25 cellular contexts compared by ENCODE assay signal in the genomic region with DNA sequence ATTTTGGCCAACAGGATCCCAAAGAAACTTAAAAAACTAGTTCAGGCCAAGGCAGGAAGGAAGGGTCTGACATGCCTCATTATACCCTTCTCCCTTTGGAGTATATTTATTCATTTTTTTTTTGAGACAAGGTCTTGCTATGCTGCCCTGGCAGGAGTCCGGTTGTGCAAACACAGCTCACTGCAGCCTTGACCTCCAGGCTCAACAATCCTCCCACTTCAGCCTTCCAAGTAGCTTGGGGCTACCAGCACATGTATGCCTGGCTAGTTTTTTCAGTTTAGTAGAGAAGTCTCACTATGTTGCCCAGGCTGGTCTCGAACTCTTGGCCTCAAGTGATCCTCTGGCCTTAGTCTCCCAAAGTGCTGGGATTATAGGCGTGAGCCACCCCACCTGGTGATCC. TPM values are rescaled to one million over a fixed set of nuclear protein-coding genes. Genes with fewer than 3 reads are reported as not detected.
DNase-seq lines count a peak whose midpoint lies in the region; ATAC-seq and TF ChIP-seq lines count a peak whose summit lies in the region.
"Had no signal": no experiment of that assay in that cellular context is flagged by ENCODE, and none has a peak within 500 bp of the region (broad histone marks: within the 10 kb centered on the region; RNA-seq: fewer than 3 reads in every experiment).

No MANE protein-coding gene starts in this region.

- TF ChIP-seq CTCF in natural killer cell (IDR thresholded peaks at IDR 0.05) = no peak
- TF ChIP-seq CTCF in adrenal gland (IDR thresholded peaks at IDR 0.05) = no peak
- TF ChIP-seq CTCF in GM10248 (IDR thresholded peaks at IDR 0.05; ENCODE audit: control extremely low read depth, extremely low read depth, low read depth, missing control alignments) = no peak

- H3K79me2 ChIP-seq in mesendoderm (ENCODE audit: control insufficient read depth, insufficient read depth, low read length) = peaks cover 80% of the 10 kb centered on the region

- H3K27me3 Mint-ChIP-seq in natural killer cell (ENCODE audit: low read depth in 2 of 2) = no peaks in the 10 kb centered on the region
- H3K27me3 Mint-ChIP-seq in natural killer cell treated with Interleukin-12 subunit alpha and Interleukin-12 subunit beta and Interleukin-15 and Interleukin-18, amount 100 ng/mL, for 72 hours = no peaks in the 10 kb centered on the region
- H3K27me3 Mint-ChIP-seq: activated CD4-positive, alpha-beta T cell treated with anti-CD3 and anti-CD28 coated beads for 36 hours; B cell; CD4-positive, alpha-beta memory T cell had no signal

- H3K56ac ChIP-seq in mesendoderm (ENCODE audit: low read length) = peak overlapping the region; percentile 84

- H3K27ac Mint-ChIP-seq in natural killer cell = peak overlapping the region; percentile 17 to 27
- no peak overlapping the region for H3K27ac Mint-ChIP-seq in natural killer cell treated with Interleukin-12 subunit alpha and Interleukin-12 subunit beta and Interleukin-15 and Interleukin-18, amount 100 ng/mL, for 72 hours
- H3K27ac Mint-ChIP-seq: activated CD4-positive, alpha-beta T cell treated with anti-CD3 and anti-CD28 coated beads for 36 hours; B cell; nephron; T-helper 2 cell treated with Interferon-gamma antibody and Interleukin-4, amounts not matched to agents 5 μg/mL and 100 μg/mL, for 36 hours had no signal

- H3K27ac ChIP-seq in adrenal gland (peak overlapping the region in 4 of 5 donors; percentile 40 to 66 (median 52)), mesendoderm (ENCODE audit: low read depth, low read length) (peak overlapping the region; percentile 97)
- H3K27ac ChIP-seq: heart right ventricle, ovary had no signal

- H2BK15ac ChIP-seq in mesendoderm (replicated peaks; ENCODE audit: low read depth) = no peak overlapping the region

- intact Hi-C loops in natural killer cell (cut with micrococcal nuclease) = no loop called here
- intact Hi-C loops in adrenal gland (cut with DNase I) = no loop called here

- H2BK5ac ChIP-seq in mesendoderm (ENCODE audit: low read length) = peak overlapping the region; percentile 97

- H3K23ac ChIP-seq in mesendoderm (ENCODE audit: low read length) = peak overlapping the region; percentile 97

- H3K4me1 Mint-ChIP-seq in natural killer cell = peaks cover 60 to 65% of the 10 kb centered on the region in 2 donors
- H3K4me1 Mint-ChIP-seq in natural killer cell treated with Interleukin-12 subunit alpha and Interleukin-12 subunit beta and Interleukin-15 and Interleukin-18, amount 100 ng/mL, for 72 hours (ENCODE audit: low read depth in 2 of 2) = peaks cover 50 to 53% of the 10 kb centered on the region in 2 donors

- no peak overlapping the region for H3K4me3 Mint-ChIP-seq in natural killer cell
- no peak overlapping the region for H3K4me3 Mint-ChIP-seq in natural killer cell treated with Interleukin-12 subunit alpha and Interleukin-12 subunit beta and Interleukin-15 and Interleukin-18, amount 100 ng/mL, for 72 hours
- H3K4me3 Mint-ChIP-seq: activated CD4-positive, alpha-beta T cell treated with anti-CD3 and anti-CD28 coated beads for 36 hours; B cell; nephron; T-helper 2 cell treated with Interferon-gamma antibody and Interleukin-4, amounts not matched to agents 5 μg/mL and 100 μg/mL, for 36 hours had no signal

- H3K9ac ChIP-seq in mesendoderm (ENCODE audit: low read length) = peak overlapping the region; percentile 65

- H3K9me3 ChIP-seq in adrenal gland (replicated peaks in 1 of 3) = no peaks in the 10 kb centered on the region
- H3K9me3 ChIP-seq: heart right ventricle, mucosa of descending colon, ovary had no signal

- peak overlapping the region in 1 of 4 donors; percentile 10 for H3K4me3 ChIP-seq in adrenal gland
- no peak overlapping the region for H3K4me3 ChIP-seq in mesendoderm (ENCODE audit: low read length)
- H3K4me3 ChIP-seq: heart right ventricle, lung, mucosa of descending colon, ovary had no signal

- H3K36me3 ChIP-seq in adrenal gland (replicated peaks in 1 of 2) (peaks cover 0 to 32% of the 10 kb centered on the region in 2 donors), mesendoderm (ENCODE audit: control insufficient read depth, insufficient read depth, low read length) (peaks cover 10% of the 10 kb centered on the region)
- H3K36me3 ChIP-seq: ovary had no signal

- peaks cover 12% of the 10 kb centered on the region for H3K36me3 Mint-ChIP-seq in natural killer cell
- peaks cover 40% of the 10 kb centered on the region for H3K36me3 Mint-ChIP-seq in natural killer cell treated with Interleukin-12 subunit alpha and Interleukin-12 subunit beta and Interleukin-15 and Interleukin-18, amount 100 ng/mL, for 72 hours

- H3K9me3 Mint-ChIP-seq in natural killer cell = no peaks in the 10 kb centered on the region
- peaks cover 7% of the 10 kb centered on the region for H3K9me3 Mint-ChIP-seq in natural killer cell treated with Interleukin-12 subunit alpha and Interleukin-12 subunit beta and Interleukin-15 and Interleukin-18, amount 100 ng/mL, for 72 hours
- H3K9me3 Mint-ChIP-seq: CD4-positive, alpha-beta memory T cell; nephron; T-helper 2 cell treated with Interferon-gamma antibody and Interleukin-4, amounts not matched to agents 5 μg/mL and 100 μg/mL, for 36 hours had no signal

- CTCF ChIA-PET in HEK293T (lab: Yijun Ruan, JAX) (no interaction called here), GM10248 (lab: Yijun Ruan, JAX) (interaction anchor here (1.3 to 3.6 kb wide), 2 partner anchors 14 to 39 kb away, joined by 3 to 13 read pairs; no protein-coding TSS in a partner anchor)

- WGBS in adrenal gland, 4 donors = 67 to 80% (median 72%) methylated on average over 3 of the region's 3 CpGs
- no CpG with 5 or more reads among the region's 3 CpGs for WGBS in mesendoderm (ENCODE audit: extremely low coverage, insufficient coverage, low lambda C conversion rate)

- H2AK5ac ChIP-seq in mesendoderm (ENCODE audit: low read length) = peak overlapping the region; percentile 90

- peak overlapping the region; percentile 21 for H3K4me2 ChIP-seq in mesendoderm (ENCODE audit: low read length)

- H3K4me1 ChIP-seq in adrenal gland (replicated peaks in 1 of 2) (peaks cover 53 to 65% of the 10 kb centered on the region in 2 donors), mesendoderm (ENCODE audit: control insufficient read depth, low read depth, low read length) (peaks cover 23% of the 10 kb centered on the region)

- ATAC-seq in natural killer cell = no peak
- no peak for ATAC-seq in natural killer cell treated with Interleukin-12 subunit alpha and Interleukin-12 subunit beta and Interleukin-15 and Interleukin-18, amount 100 ng/mL, for 72 hours
- ATAC-seq: activated CD4-positive, alpha-beta T cell treated with anti-CD3 and anti-CD28 coated beads for 36 hours; heart right ventricle; mucosa of descending colon had no signal

- H2BK120ac ChIP-seq in mesendoderm (ENCODE audit: low read depth, low read length) = peak overlapping the region; percentile 29

- peaks cover 15% of the 10 kb centered on the region for H3K79me1 ChIP-seq in mesendoderm (ENCODE audit: low read length)

- peak overlapping the region; percentile 62 for H3K4ac ChIP-seq in mesendoderm (ENCODE audit: low read depth, low read length)

- no peak overlapping the region for H4K5ac ChIP-seq in mesendoderm (ENCODE audit: low read length)

- H3K18ac ChIP-seq in mesendoderm (ENCODE audit: low read length) = peak overlapping the region; percentile 46

- DNase-seq in natural killer cell = no peak
- DNase-seq in natural killer cell treated with Interleukin-12 subunit alpha and Interleukin-12 subunit beta and Interleukin-15 and Interleukin-18, amount 100 ng/mL, for 72 hours (ENCODE audit: low spot score) = no peak
- DNase-seq in adrenal gland = peak in 2 of 7 donors; percentile 39 to 55
- no peak for DNase-seq in mesendoderm
- DNase-seq in HEK293T (ENCODE audit: extremely low spot score) = no peak
- no peak for DNase-seq in activated CD8-positive, alpha-beta memory T cell treated with anti-CD3 and anti-CD28 coated beads, Interleukin-2, amount 50 U/mL, for 4 hours
- no peak for DNase-seq in GM10248 (ENCODE audit: extremely low spot score)
- DNase-seq: activated CD4-positive, alpha-beta T cell treated with anti-CD3 and anti-CD28 coated beads for 36 hours; activated T-cell treated with anti-CD3 and anti-CD28 coated beads, Interleukin-2, amount 50 U/mL, for 48 hours; amygdala; CD4-positive, alpha-beta memory T cell; DMS 273 treated with DMSO at 0.1 percent for 48 hours; H7; heart right ventricle; mucosa of descending colon; NCI-H146; NCI-H2107; NCI-H446; NCI-H748 treated with DMSO at 0.1 percent for 48 hours; stimulated activated naive CD4-positive, alpha-beta T cell treated with Interleukin-2 at 50 U/mL for 16 hours had no signal

- no peak overlapping the region for H4K8ac ChIP-seq in mesendoderm (ENCODE audit: low read depth, low read length)

- POLR2A ChIA-PET in HEK293T (lab: Yijun Ruan, JAX) (no interaction called here), GM10248 (lab: Yijun Ruan, JAX) (no interaction called here)

- TF ChIP-seq POLR2A in adrenal gland (IDR thresholded peaks at IDR 0.05) = no peak

- H3K27me3 ChIP-seq in adrenal gland = no peaks in the 10 kb centered on the region
- no peaks in the 10 kb centered on the region for H3K27me3 ChIP-seq in mesendoderm (ENCODE audit: insufficient read depth, low read length, poor library complexity)
- H3K27me3 ChIP-seq: heart right ventricle, ovary had no signal

TF ChIP-seq in HEK293T, 16 proteins besides CTCF, POLR2A, EP300 and RAD21 (continues in another document):
- no peak for TF ChIP-seq TARDBP (IDR thresholded peaks at IDR 0.05)
- TF ChIP-seq CTBP1 (IDR thresholded peaks at IDR 0.05; ENCODE audit: borderline replicate concordance) = no peak
- TF ChIP-seq FOXK2 (IDR thresholded peaks at IDR 0.05) = no peak
- TF ChIP-seq L3MBTL2 (conservative IDR thresholded peaks at IDR 0.05) = no peak

RNA-seq across cellular contexts. Expression of a gene that starts 5.2 kb away (rescaled TPM):
- 100 to 1,000 TPM; 163 to 223 (median 197) TPM for total RNA-seq in natural killer cell
- total RNA-seq in natural killer cell treated with Interleukin-12 subunit alpha and Interleukin-12 subunit beta and Interleukin-15 and Interleukin-18, amount 100 ng/mL, for 72 hours = 100 to 1,000 TPM; 228 to 274 TPM
- 100 to 1,000 TPM in 4 of 8 donors, 10 to 100 TPM in 4; 73.9 to 190 (median 97.0) TPM for total RNA-seq in adrenal gland
- polyA plus RNA-seq in adrenal gland = 100 to 1,000 TPM in 1 of 3 donors, 10 to 100 TPM in 2; 55.5 to 183 (median 56.1) TPM
- polyA plus RNA-seq in mesendoderm (2013, experiment 1 of 2) = 217 TPM
- polyA plus RNA-seq in mesendoderm (2013, experiment 2 of 2) = 220 TPM

RNA-seq across cellular contexts. Expression of a gene that starts 5.5 kb away (rescaled TPM):
- 100 to 1,000 TPM in 1 of 3 donors, 10 to 100 TPM in 2; 84.5 to 114 (median 85.5) TPM for total RNA-seq in natural killer cell
- total RNA-seq in natural killer cell treated with Interleukin-12 subunit alpha and Interleukin-12 subunit beta and Interleukin-15 and Interleukin-18, amount 100 ng/mL, for 72 hours = 10 to 100 TPM; 31.0 to 54.9 TPM
- total RNA-seq in adrenal gland = 10 to 100 TPM; 14.0 to 50.1 (median 32.9) TPM
- polyA plus RNA-seq in adrenal gland = 10 to 100 TPM; 14.0 to 45.9 (median 22.4) TPM
- polyA plus RNA-seq in mesendoderm (2013, experiment 1 of 2) = 15.2 TPM
- 15.5 TPM for polyA plus RNA-seq in mesendoderm (2013, experiment 2 of 2)

RNA-seq across cellular contexts. Expression of a gene that starts 58.8 kb away (rescaled TPM):
- total RNA-seq in natural killer cell (under 1 TPM in 1 of 3 donors, not detected in 2; 0.36 TPM), adrenal gland (10 to 100 TPM; 12.6 to 72.0 (median 45.6) TPM)
- total RNA-seq in natural killer cell treated with Interleukin-12 subunit alpha and Interleukin-12 subunit beta and Interleukin-15 and Interleukin-18, amount 100 ng/mL, for 72 hours = not detected
- polyA plus RNA-seq in adrenal gland = 10 to 100 TPM; 15.8 to 67.3 (median 34.8) TPM
- 0.63 TPM for polyA plus RNA-seq in mesendoderm (2013, experiment 1 of 2)
- 0.84 TPM for polyA plus RNA-seq in mesendoderm (2013, experiment 2 of 2)
- total RNA-seq: activated CD4-positive, alpha-beta T cell treated with anti-CD3 and anti-CD28 coated beads for 36 hours; CD4-positive, alpha-beta memory T cell had no signal
- polyA plus RNA-seq: CD4-positive, alpha-beta memory T cell had no signal

Comparison
In these comparisons a context has a peak if more than half of its experiments do, and no peak if none do; other contexts are left out.
1. H3K27ac Mint-ChIP-seq: peak in natural killer cell (2 of 2); none in natural killer cell treated with Interleukin-12 subunit alpha and Interleukin-12 subunit beta and Interleukin-15 and Interleukin-18, amount 100 ng/mL, for 72 hours (0 of 2).
2. RNA of a gene that starts 58.8 kb away (total RNA-seq): 12.6 to 72.0 TPM in adrenal gland; not detected in natural killer cell treated with Interleukin-12 subunit alpha and Interleukin-12 subunit beta and Interleukin-15 and Interleukin-18, amount 100 ng/mL, for 72 hours and 0.36 TPM in natural killer cell; every median in the first group is over 4 times any median in the second.